Comparison of ENCODE assay signal across 24 cellular contexts in genomic region chr15:70358871-70359647, GRCh38.
DNase-seq lines count a peak whose midpoint lies in the region; ATAC-seq and TF ChIP-seq lines count a peak whose summit lies in the region.
"Had no signal": no experiment of that assay in that cellular context is flagged by ENCODE, and none has a peak within 500 bp of the region (broad histone marks: within the 10 kb centered on the region; RNA-seq: fewer than 3 reads in every experiment).

No MANE protein-coding gene starts in this region.

- TF ChIP-seq CTCF in esophagus muscularis mucosa (IDR thresholded peaks at IDR 0.05) (no peak), upper lobe of right lung (IDR thresholded peaks at IDR 0.05) (no peak)

- TF ChIP-seq POLR2A in esophagus muscularis mucosa (IDR thresholded peaks at IDR 0.05; ENCODE audit: low read depth), result no peak

- no peak overlapping the region for H3K4me3 ChIP-seq in esophagus muscularis mucosa
- no peak overlapping the region for H3K4me3 ChIP-seq in upper lobe of right lung
- H3K4me3 ChIP-seq: breast epithelium, left lung, prostate gland, sigmoid colon, transverse colon had no signal

- peaks cover 4% of the 10 kb centered on the region for H3K4me1 Mint-ChIP-seq in activated naive CD4-positive, alpha-beta T cell treated with anti-CD3 and anti-CD28 coated beads, Interleukin-2, amount 50 U/mL, for 24 hours
- no peaks in the 10 kb centered on the region for H3K4me1 Mint-ChIP-seq in activated naive CD4-positive, alpha-beta T cell treated with anti-CD3 and anti-CD28 coated beads, Interleukin-2, amount 10 ng/mL, durations not matched to agents 7 days and 5 days
- H3K4me1 Mint-ChIP-seq in immature natural killer cell, result no peaks in the 10 kb centered on the region
- H3K4me1 Mint-ChIP-seq in natural killer cell treated with Interleukin-12 subunit alpha and Interleukin-12 subunit beta and Interleukin-15 and Interleukin-18, amount 100 ng/mL, for 72 hours (ENCODE audit: low read depth in 2 of 2), result peaks cover 2% of the 10 kb centered on the region in 2 donors

- WGBS in esophagus muscularis mucosa, result 97% methylated on average over 14 of the region's 14 CpGs

- CTCF ChIA-PET in activated naive CD4-positive, alpha-beta T cell treated with anti-CD3 and anti-CD28 coated beads, Interleukin-2, amount 10 ng/mL, durations not matched to agents 7 days and 5 days (lab: Charles Lee), result no interaction called here

- no peaks in the 10 kb centered on the region for H3K9me3 ChIP-seq in esophagus muscularis mucosa
- H3K9me3 ChIP-seq in upper lobe of right lung, result no peaks in the 10 kb centered on the region
- H3K9me3 ChIP-seq: breast epithelium, left lung, prostate gland, sigmoid colon, transverse colon had no signal

- H3K36me3 Mint-ChIP-seq in activated naive CD4-positive, alpha-beta T cell treated with anti-CD3 and anti-CD28 coated beads, Interleukin-2, amount 50 U/mL, for 24 hours, result no peaks in the 10 kb centered on the region
- no peaks in the 10 kb centered on the region for H3K36me3 Mint-ChIP-seq in activated naive CD4-positive, alpha-beta T cell treated with anti-CD3 and anti-CD28 coated beads, Interleukin-2, amount 10 ng/mL, durations not matched to agents 7 days and 5 days
- H3K36me3 Mint-ChIP-seq in immature natural killer cell, result no peaks in the 10 kb centered on the region
- no peaks in the 10 kb centered on the region for H3K36me3 Mint-ChIP-seq in natural killer cell treated with Interleukin-12 subunit alpha and Interleukin-12 subunit beta and Interleukin-15 and Interleukin-18, amount 100 ng/mL, for 72 hours
- H3K36me3 Mint-ChIP-seq: activated naive CD8-positive, alpha-beta T cell; IgD-negative memory B cell had no signal

- ATAC-seq in upper lobe of right lung, result no peak
- no peak for ATAC-seq in natural killer cell treated with Interleukin-12 subunit alpha and Interleukin-12 subunit beta and Interleukin-15 and Interleukin-18, amount 100 ng/mL, for 72 hours
- ATAC-seq: left lung had no signal

- no peaks in the 10 kb centered on the region for H3K9me3 Mint-ChIP-seq in activated naive CD4-positive, alpha-beta T cell treated with anti-CD3 and anti-CD28 coated beads, Interleukin-2, amount 50 U/mL, for 24 hours
- H3K9me3 Mint-ChIP-seq in activated naive CD4-positive, alpha-beta T cell treated with anti-CD3 and anti-CD28 coated beads, Interleukin-2, amount 10 ng/mL, durations not matched to agents 7 days and 5 days, result no peaks in the 10 kb centered on the region
- no peaks in the 10 kb centered on the region for H3K9me3 Mint-ChIP-seq in immature natural killer cell
- H3K9me3 Mint-ChIP-seq in natural killer cell treated with Interleukin-12 subunit alpha and Interleukin-12 subunit beta and Interleukin-15 and Interleukin-18, amount 100 ng/mL, for 72 hours, result no peaks in the 10 kb centered on the region
- H3K9me3 Mint-ChIP-seq: activated T-helper 1 cell treated with anti-CD3 and anti-CD28 coated beads, Interleukin-12 subunit alpha, Interleukin-12 subunit beta, Interleukin-2, Interleukin-4 antibody, amounts not matched to agents 30 ng/mL and 10 ng/mL and 1 ng/mL, durations not matched to agents 14 hours and 24 hours and 36 hours; IgD-negative memory B cell had no signal

- no peak overlapping the region for H3K27ac ChIP-seq in esophagus muscularis mucosa (replicated peaks in 1 of 4)
- no peak overlapping the region for H3K27ac ChIP-seq in upper lobe of right lung
- H3K27ac ChIP-seq: breast epithelium, epithelial cell of prostate, left lung, prostate gland, RWPE1, sigmoid colon, transverse colon had no signal

- peaks cover 0 to 12% (median 0%) of the 10 kb centered on the region in 4 donors for H3K27me3 ChIP-seq in esophagus muscularis mucosa
- no peaks in the 10 kb centered on the region for H3K27me3 ChIP-seq in upper lobe of right lung
- H3K27me3 ChIP-seq: breast epithelium, left lung, sigmoid colon, transverse colon had no signal

- intact Hi-C loops in esophagus muscularis mucosa (cut with DNase I), result no loop called here
- intact Hi-C loops in upper lobe of right lung (cut with DNase I), result no loop called here

- H3K36me3 ChIP-seq in esophagus muscularis mucosa (no peaks in the 10 kb centered on the region), upper lobe of right lung (no peaks in the 10 kb centered on the region)
- H3K36me3 ChIP-seq: breast epithelium, left lung, prostate gland, sigmoid colon, transverse colon had no signal

- H3K4me1 ChIP-seq in esophagus muscularis mucosa (peaks cover 0 to 9% (median 0%) of the 10 kb centered on the region in 4 donors), upper lobe of right lung (no peaks in the 10 kb centered on the region)
- H3K4me1 ChIP-seq: breast epithelium, left lung, prostate gland, transverse colon had no signal

- H3K27ac Mint-ChIP-seq in activated naive CD4-positive, alpha-beta T cell treated with anti-CD3 and anti-CD28 coated beads, Interleukin-2, amount 50 U/mL, for 24 hours, result peak overlapping the region; percentile 51
- H3K27ac Mint-ChIP-seq in activated naive CD4-positive, alpha-beta T cell treated with anti-CD3 and anti-CD28 coated beads, Interleukin-2, amount 10 ng/mL, durations not matched to agents 7 days and 5 days, result no peak overlapping the region
- H3K27ac Mint-ChIP-seq in immature natural killer cell, result no peak overlapping the region
- H3K27ac Mint-ChIP-seq in natural killer cell treated with Interleukin-12 subunit alpha and Interleukin-12 subunit beta and Interleukin-15 and Interleukin-18, amount 100 ng/mL, for 72 hours, result no peak overlapping the region
- H3K27ac Mint-ChIP-seq: activated naive CD8-positive, alpha-beta T cell; activated T-helper 1 cell treated with anti-CD3 and anti-CD28 coated beads, Interleukin-12 subunit alpha, Interleukin-12 subunit beta, Interleukin-2, Interleukin-4 antibody, amounts not matched to agents 30 ng/mL and 10 ng/mL and 1 ng/mL, durations not matched to agents 14 hours and 24 hours and 36 hours; IgD-negative memory B cell had no signal

- no peak for DNase-seq in activated naive CD4-positive, alpha-beta T cell treated with anti-CD3 and anti-CD28 coated beads, Interleukin-2, amount 10 ng/mL, durations not matched to agents 7 days and 5 days
- peak; percentile 39 for DNase-seq in NCI-H2107 (lab: John Stamatoyannopoulos, UW)
- DNase-seq in esophagus muscularis mucosa (ENCODE audit: extremely low spot score), result peak; percentile 86
- peak; percentile 53 for DNase-seq in upper lobe of right lung
- DNase-seq in immature natural killer cell, result no peak
- no peak for DNase-seq in natural killer cell treated with Interleukin-12 subunit alpha and Interleukin-12 subunit beta and Interleukin-15 and Interleukin-18, amount 100 ng/mL, for 72 hours (ENCODE audit: low spot score)
- DNase-seq: DMS153; effector CD8-positive, alpha-beta T cell; left lung; MV-4-11; NCI-H1930; NCI-H446 treated with DMSO at 0.1 percent for 48 hours; OCI-M1; sigmoid colon; stimulated activated CD4-positive, alpha-beta T cell treated with anti-CD3 and anti-CD28 coated beads, Interleukin-4, amount 100 ng/mL, for 24 hours; transverse colon had no signal

- TF ChIP-seq EP300 in esophagus muscularis mucosa (IDR thresholded peaks at IDR 0.05), result no peak

- H3K27me3 Mint-ChIP-seq in activated naive CD4-positive, alpha-beta T cell treated with anti-CD3 and anti-CD28 coated beads, Interleukin-2, amount 50 U/mL, for 24 hours, result peaks cover 4% of the 10 kb centered on the region
- peaks cover 31% of the 10 kb centered on the region for H3K27me3 Mint-ChIP-seq in activated naive CD4-positive, alpha-beta T cell treated with anti-CD3 and anti-CD28 coated beads, Interleukin-2, amount 10 ng/mL, durations not matched to agents 7 days and 5 days
- H3K27me3 Mint-ChIP-seq in immature natural killer cell (ENCODE audit: low read depth in 3 of 3), result peaks cover 5 to 16% (median 8%) of the 10 kb centered on the region in 3 donors
- peaks cover 19 to 22% of the 10 kb centered on the region in 2 donors for H3K27me3 Mint-ChIP-seq in natural killer cell treated with Interleukin-12 subunit alpha and Interleukin-12 subunit beta and Interleukin-15 and Interleukin-18, amount 100 ng/mL, for 72 hours

- H3K4me3 Mint-ChIP-seq in activated naive CD4-positive, alpha-beta T cell treated with anti-CD3 and anti-CD28 coated beads, Interleukin-2, amount 50 U/mL, for 24 hours, result no peak overlapping the region
- no peak overlapping the region for H3K4me3 Mint-ChIP-seq in activated naive CD4-positive, alpha-beta T cell treated with anti-CD3 and anti-CD28 coated beads, Interleukin-2, amount 10 ng/mL, durations not matched to agents 7 days and 5 days
- no peak overlapping the region for H3K4me3 Mint-ChIP-seq in immature natural killer cell
- no peak overlapping the region for H3K4me3 Mint-ChIP-seq in natural killer cell treated with Interleukin-12 subunit alpha and Interleukin-12 subunit beta and Interleukin-15 and Interleukin-18, amount 100 ng/mL, for 72 hours
- H3K4me3 Mint-ChIP-seq: activated naive CD8-positive, alpha-beta T cell; activated T-helper 1 cell treated with anti-CD3 and anti-CD28 coated beads, Interleukin-12 subunit alpha, Interleukin-12 subunit beta, Interleukin-2, Interleukin-4 antibody, amounts not matched to agents 30 ng/mL and 10 ng/mL and 1 ng/mL, durations not matched to agents 14 hours and 24 hours and 36 hours had no signal

Comparison
In these comparisons a context has a peak if more than half of its experiments do, and no peak if none do; other contexts are left out.
1. DNase-seq: peak in NCI-H2107 (single experiment), esophagus muscularis mucosa (single experiment) and upper lobe of right lung (single experiment); none in activated naive CD4-positive, alpha-beta T cell treated with anti-CD3 and anti-CD28 coated beads, Interleukin-2, amount 10 ng/mL, durations not matched to agents 7 days and 5 days (single experiment), immature natural killer cell (0 of 3) and natural killer cell treated with Interleukin-12 subunit alpha and Interleukin-12 subunit beta and Interleukin-15 and Interleukin-18, amount 100 ng/mL, for 72 hours (single experiment).